Comparison of ENCODE assay signal across 8 cellular contexts in genomic region chr6:28838634-28839442, GRCh38.
DNase-seq lines count a peak whose midpoint lies in the region; ATAC-seq and TF ChIP-seq lines count a peak whose summit lies in the region.

No MANE protein-coding gene starts in this region.

- H3K27ac Mint-ChIP-seq in natural killer cell = peak overlapping the region; percentile 93 to 98
- H3K27ac Mint-ChIP-seq in stimulated activated effector memory CD8-positive, alpha-beta T cell treated with anti-CD3 and anti-CD28 coated beads, Interleukin-12 subunit alpha, Interleukin-12 subunit beta, amount 100 ng/mL, for 72 hours = peak overlapping the region; percentile 99

- TF ChIP-seq CTCF in LNCAP (IDR thresholded peaks at IDR 0.05) (peak; percentile 63), natural killer cell (IDR thresholded peaks at IDR 0.05) (peak; percentile 63)

- intact Hi-C loops in natural killer cell (cut with micrococcal nuclease) = loop anchor here (1.0 to 10.0 kb wide), 4 partner anchors 43 to 746 kb away; partner anchors contain the start of gene OR2H2

- peaks cover 8% of the 10 kb centered on the region; the same call in 1 of the 2 replicates for H3K27me3 ChIP-seq in GM23248 (replicated peaks; ENCODE audit: insufficient read depth)

- H3K36me3 ChIP-seq in GM23248 (ENCODE audit: low read depth) = no peaks in the 10 kb centered on the region

- H3K36me3 Mint-ChIP-seq in natural killer cell = no peaks in the 10 kb centered on the region
- peaks cover 22% of the 10 kb centered on the region for H3K36me3 Mint-ChIP-seq in stimulated activated effector memory CD8-positive, alpha-beta T cell treated with anti-CD3 and anti-CD28 coated beads, Interleukin-12 subunit alpha, Interleukin-12 subunit beta, amount 100 ng/mL, for 72 hours

- peak overlapping the region; percentile 96 for H3K4me2 ChIP-seq in GM23248 (ENCODE audit: unreplicated experiment)

- peak overlapping the region; percentile 17 for H3K27ac ChIP-seq in GM23248

- H3K9ac ChIP-seq in GM23248 = peak overlapping the region; percentile 51

- H3K9me2 ChIP-seq in GM23248 (ENCODE audit: insufficient read depth) = no peaks in the 10 kb centered on the region

- peaks cover 29% of the 10 kb centered on the region; the same call in 1 of the 2 replicates for H3F3A ChIP-seq in GM23248 (ENCODE audit: insufficient read depth)

- peak overlapping the region; percentile 94 for H2AFZ ChIP-seq in GM23248

- in situ Hi-C loops in GM23248 (cut with MboI) = no loop called here

- DNase-seq in DMS153 treated with DMSO at 0.1 percent for 48 hours (lab: John Stamatoyannopoulos, UW; ENCODE audit: unreplicated experiment) (peak; percentile 78), GM23248 (peak; percentile 91), RPMI8226 (peak; percentile 90), fibroblast of peridontal ligament (ENCODE audit: extremely low read depth) (peak; percentile 74), natural killer cell (peak; percentile 74)
- peak; percentile 54 to 74 for DNase-seq in activated T-helper 1 cell treated with anti-CD3 and anti-CD28 coated beads, Interleukin-2, amount 50 U/mL, for 16 hours (ENCODE audit: low read depth in 1 of 2, low spot score in 1 of 2)
- DNase-seq in stimulated activated effector memory CD8-positive, alpha-beta T cell treated with anti-CD3 and anti-CD28 coated beads, Interleukin-12 subunit alpha, Interleukin-12 subunit beta, amount 100 ng/mL, for 72 hours (ENCODE audit: low spot score in 2 of 2) = peak; percentile 75 to 92

- H4K20me1 ChIP-seq in GM23248 (ENCODE audit: insufficient read depth) = no peaks in the 10 kb centered on the region

- peak overlapping the region; percentile 98 for H3K4me3 Mint-ChIP-seq in natural killer cell
- H3K4me3 Mint-ChIP-seq in stimulated activated effector memory CD8-positive, alpha-beta T cell treated with anti-CD3 and anti-CD28 coated beads, Interleukin-12 subunit alpha, Interleukin-12 subunit beta, amount 100 ng/mL, for 72 hours = peak overlapping the region; percentile 90

- peaks cover 24 to 35% of the 10 kb centered on the region in 2 donors for H3K27me3 Mint-ChIP-seq in natural killer cell (ENCODE audit: low read depth in 2 of 2)

- no peaks in the 10 kb centered on the region for H3K9me3 Mint-ChIP-seq in natural killer cell
- H3K9me3 Mint-ChIP-seq in stimulated activated effector memory CD8-positive, alpha-beta T cell treated with anti-CD3 and anti-CD28 coated beads, Interleukin-12 subunit alpha, Interleukin-12 subunit beta, amount 100 ng/mL, for 72 hours = no peaks in the 10 kb centered on the region

- peak; percentile 76 to 83 (median 80) for ATAC-seq in natural killer cell
- peak; percentile 91 for ATAC-seq in stimulated activated effector memory CD8-positive, alpha-beta T cell treated with anti-CD3 and anti-CD28 coated beads, Interleukin-12 subunit alpha, Interleukin-12 subunit beta, amount 100 ng/mL, for 72 hours

- WGBS in GM23248 (ENCODE audit: low coverage in 1 of 2, low lambda C conversion rate in 2 of 2, missing lambda C conversion rate in 2 of 2), 2 experiments = 1% methylated on average over 42 to 43 of the region's 43 CpGs

- peaks cover 22 to 28% of the 10 kb centered on the region in 2 donors for H3K4me1 Mint-ChIP-seq in natural killer cell
- peaks cover 25% of the 10 kb centered on the region for H3K4me1 Mint-ChIP-seq in stimulated activated effector memory CD8-positive, alpha-beta T cell treated with anti-CD3 and anti-CD28 coated beads, Interleukin-12 subunit alpha, Interleukin-12 subunit beta, amount 100 ng/mL, for 72 hours

- H3K9me3 ChIP-seq in GM23248 (ENCODE audit: low read depth) = no peaks in the 10 kb centered on the region

- no peaks in the 10 kb centered on the region for H3K79me2 ChIP-seq in GM23248 (ENCODE audit: insufficient read depth)

- H3K4me1 ChIP-seq in GM23248 (ENCODE audit: insufficient read depth) = no peaks in the 10 kb centered on the region

- H3K4me3 ChIP-seq in GM23248 = peak overlapping the region; percentile 89

Comparison
In these comparisons a context has a peak if more than half of its experiments do, and no peak if none do; other contexts are left out.
1. Peak in every context shown above with its lines: DNase-seq, ATAC-seq, H3K4me3 ChIP-seq and H3K27ac ChIP-seq.